In genomic region chr10:14953452-14954000, GRCh38 we compare ENCODE assay signal across 8 cellular contexts. TPM values are rescaled to one million over a fixed set of nuclear protein-coding genes. Genes with fewer than 3 reads are reported as not detected.
DNase-seq lines count a peak whose midpoint lies in the region; ATAC-seq and TF ChIP-seq lines count a peak whose summit lies in the region.

No MANE protein-coding gene starts in this region.

- H3K27me3 Mint-ChIP-seq in dendritic cell treated with granulocyte-macrophage colony-stimulating factor and Interleukin-4, amounts not matched to agents 40 ng/mL and 50 ng/mL, for 4 days, result no peaks in the 10 kb centered on the region

- peaks cover 0 to 4% (median 2%) of the 10 kb centered on the region in 3 donors for H3K36me3 ChIP-seq in tibial artery

- peak overlapping the region; percentile 89 for H3K4me3 Mint-ChIP-seq in dendritic cell treated with granulocyte-macrophage colony-stimulating factor and Interleukin-4, amounts not matched to agents 40 ng/mL and 50 ng/mL, for 4 days

- ATAC-seq in GM18870 (IDR thresholded peaks at IDR 0.05; ENCODE audit: unreplicated experiment) (peak; percentile 46), HG03097 (IDR thresholded peaks at IDR 0.05; ENCODE audit: low FRiP score, unreplicated experiment) (peak; percentile 38)

- no peaks in the 10 kb centered on the region for H3K9me3 Mint-ChIP-seq in dendritic cell treated with granulocyte-macrophage colony-stimulating factor and Interleukin-4, amounts not matched to agents 40 ng/mL and 50 ng/mL, for 4 days

- H3K27me3 ChIP-seq in tibial artery, result no peaks in the 10 kb centered on the region

- peak overlapping the region; percentile 85 to 86 for H3K27ac ChIP-seq in tibial artery

- peaks cover 62% of the 10 kb centered on the region for H3K4me1 Mint-ChIP-seq in dendritic cell treated with granulocyte-macrophage colony-stimulating factor and Interleukin-4, amounts not matched to agents 40 ng/mL and 50 ng/mL, for 4 days (ENCODE audit: low read depth)

- H3K4me3 ChIP-seq in tibial artery, result peak overlapping the region; percentile 67 to 76

- peaks cover 0 to 27% (median 15%) of the 10 kb centered on the region in 4 donors for H3K4me1 ChIP-seq in tibial artery

- DNase-seq in CD1c-positive myeloid dendritic cell (ENCODE audit: extremely low spot score) (peak; percentile 69), RPMI7951 (ENCODE audit: low read depth) (peak; percentile 76), lung microvascular endothelial cell (ENCODE audit: low read depth in 2 of 2) (peak; percentile 58 to 67), tibial artery (peak in 1 of 2 donors; percentile 50), NCI-H128 (lab: John Stamatoyannopoulos, UW; ENCODE audit: unreplicated experiment) (no peak)

- H3K27ac Mint-ChIP-seq in dendritic cell treated with granulocyte-macrophage colony-stimulating factor and Interleukin-4, amounts not matched to agents 40 ng/mL and 50 ng/mL, for 4 days, result peak overlapping the region; percentile 99

- intact Hi-C loops in dendritic cell treated with granulocyte-macrophage colony-stimulating factor and Interleukin-4, amounts not matched to agents 40 ng/mL and 50 ng/mL, for 4 days (cut with micrococcal nuclease), result loop anchor here (5.0 kb wide), 1 partner anchor 111 kb away; no protein-coding TSS in a partner anchor
- intact Hi-C loops in tibial artery (cut with DNase I; ENCODE audit: low total_unique reads), result loop anchor here (10.0 kb wide), 1 partner anchor 141 kb away; the partner anchor contains the start of gene RPP38

- H3K36me3 Mint-ChIP-seq in dendritic cell treated with granulocyte-macrophage colony-stimulating factor and Interleukin-4, amounts not matched to agents 40 ng/mL and 50 ng/mL, for 4 days (ENCODE audit: low read depth), result peaks cover 41% of the 10 kb centered on the region

- no peaks in the 10 kb centered on the region for H3K9me3 ChIP-seq in tibial artery

- TF ChIP-seq CTCF in tibial artery (IDR thresholded peaks at IDR 0.05), result no peak

RNA-seq across cellular contexts. Expression of gene DCLRE1C, which starts 0.4 kb away (rescaled TPM):
- 19.9 and 22.9 TPM in 2 replicates for total RNA-seq in RPMI7951 (2014; rRNA removed; shearing (Covaris generic))
- total RNA-seq in lung microvascular endothelial cell, result 4.0 and 5.2 TPM in 2 replicates

RNA-seq across cellular contexts. Expression of gene MEIG1, which starts 5.7 kb away (rescaled TPM):
- 1.3 TPM in 1 of 2 replicates, not detected in the other for total RNA-seq in RPMI7951 (2014; rRNA removed; shearing (Covaris generic))
- 0.20 TPM in 1 of 2 replicates, not detected in the other for total RNA-seq in lung microvascular endothelial cell
